Comparison of ENCODE assay signal across 12 cellular contexts in the genomic region with DNA sequence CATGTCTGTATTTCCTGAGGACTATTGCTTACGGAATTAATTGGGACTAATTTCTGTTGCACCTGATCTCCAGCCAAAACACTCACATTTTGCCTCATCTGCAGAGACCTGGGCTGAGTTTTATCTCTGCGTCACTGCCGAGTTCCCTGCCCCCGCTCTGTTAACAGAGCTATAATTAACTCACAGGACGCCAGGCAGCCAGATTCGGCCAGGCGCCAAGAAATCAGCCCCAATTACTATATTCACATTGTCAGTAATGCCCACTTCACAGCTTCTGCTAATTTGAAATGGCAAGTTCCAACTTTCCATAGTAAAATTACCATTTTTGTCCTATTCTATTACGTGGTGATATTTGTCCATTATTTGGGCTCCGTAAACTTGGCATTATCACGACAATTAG.
DNase-seq lines count a peak whose midpoint lies in the region; ATAC-seq, FAIRE-seq and TF ChIP-seq lines count a peak whose summit lies in the region.
"Had no signal": no experiment of that assay in that cellular context is flagged by ENCODE, and none has a peak within 500 bp of the region (broad histone marks: within the 10 kb centered on the region; RNA-seq: fewer than 3 reads in every experiment).

No MANE protein-coding gene starts in this region.

- no peaks in the 10 kb centered on the region for H3K27me3 ChIP-seq in adrenal gland

- H3K9me3 ChIP-seq in adrenal gland (replicated peaks in 1 of 3) = no peaks in the 10 kb centered on the region
- H3K9me3 ChIP-seq in mucosa of descending colon = no peaks in the 10 kb centered on the region

- no peak for ATAC-seq in mucosa of descending colon
- ATAC-seq: natural killer cell had no signal

- no peaks in the 10 kb centered on the region for H3K36me3 ChIP-seq in adrenal gland (replicated peaks in 1 of 2)
- no peaks in the 10 kb centered on the region for H3K36me3 ChIP-seq in mucosa of descending colon (ENCODE audit: low read depth)

- H3K4me3 ChIP-seq in adrenal gland = no peak overlapping the region
- H3K4me3 ChIP-seq in mucosa of descending colon = no peak overlapping the region

- intact Hi-C loops in adrenal gland (cut with DNase I) (no loop called here), mucosa of descending colon (cut with DNase I, micrococcal nuclease) (no loop called here)

- H3K27ac ChIP-seq in adrenal gland = peak overlapping the region in 1 of 5 donors; percentile 39

- TF ChIP-seq POLR2A in adrenal gland (IDR thresholded peaks at IDR 0.05) (no peak), erythroblast (IDR thresholded peaks at IDR 0.05; ENCODE audit: low read length) (no peak)

- WGBS in adrenal gland, 4 donors = 38 to 58% (median 40%) methylated on average over 10 of the region's 10 CpGs

- DNase-seq in NCI-H2029 (lab: John Stamatoyannopoulos, UW) (peak; percentile 46), NCI-H2029 treated with DMSO at 0.1 percent for 48 hours (lab: John Stamatoyannopoulos, UW) (no peak), adrenal gland (peak; percentile 41 to 92 (median 67)), hepatic stellate cell (ENCODE audit: low spot score) (peak; percentile 48), urothelium cell line (ENCODE audit: low spot score) (peak; percentile 52), mucosa of descending colon (no peak), erythroblast (lab: John Stamatoyannopoulos, UW) (no peak), HT-29 (ENCODE audit: low spot score) (no peak)
- DNase-seq: natural killer cell, SIG-M5 had no signal

- H3K4me1 ChIP-seq in adrenal gland (replicated peaks in 1 of 2) = peaks cover 18 to 30% of the 10 kb centered on the region in 2 donors
- H3K4me1 ChIP-seq in mucosa of descending colon (ENCODE audit: low read depth) = peaks cover 5% of the 10 kb centered on the region

- TF ChIP-seq CTCF in adrenal gland (IDR thresholded peaks at IDR 0.05) (no peak), mucosa of descending colon (IDR thresholded peaks at IDR 0.05) (no peak)

- FAIRE-seq in urothelium cell line (lab: Jason Lieb, UNC) = no peak
- FAIRE-seq: A204.1, HTR-8/SVneo had no signal

Comparison
In these comparisons a context has a peak if more than half of its experiments do, and no peak if none do; other contexts are left out.
1. DNase-seq: peak in NCI-H2029 (single experiment), adrenal gland (7 of 7), hepatic stellate cell (single experiment) and urothelium cell line (single experiment); none in NCI-H2029 treated with DMSO at 0.1 percent for 48 hours (single experiment), mucosa of descending colon (0 of 3), erythroblast (0 of 2) and HT-29 (single experiment).